In genomic region chr10:132961864-132962622, GRCh38 we compare ENCODE assay signal across 8 cellular contexts. TPM values are rescaled to one million over a fixed set of nuclear protein-coding genes. Genes with fewer than 3 reads are reported as not detected.
DNase-seq lines count a peak whose midpoint lies in the region; ATAC-seq and TF ChIP-seq lines count a peak whose summit lies in the region.

No MANE protein-coding gene starts in this region.

- H3K4me1 Mint-ChIP-seq in activated T-cell treated with anti-CD3 and anti-CD28 coated beads, Interleukin-2, amount 50 U/mL, for 72 hours (ENCODE audit: low read depth), result peaks cover 24% of the 10 kb centered on the region
- peaks cover 20 to 22% of the 10 kb centered on the region in 2 donors for H3K4me1 Mint-ChIP-seq in natural killer cell treated with Interleukin-12 subunit alpha and Interleukin-12 subunit beta and Interleukin-15 and Interleukin-18, amount 100 ng/mL, for 72 hours (ENCODE audit: low read depth in 2 of 2)
- H3K4me1 Mint-ChIP-seq in stimulated activated memory B cell treated with anti-CD40 and anti-IgM and Interleukin-4, amounts not matched to agents 10 μg/mL and 1 μg/mL and 100 μg/mL, for 72 hours, result peaks cover 21% of the 10 kb centered on the region

- peaks cover 0 to 1% of the 10 kb centered on the region in 2 donors for H3K9me3 Mint-ChIP-seq in activated T-cell treated with anti-CD3 and anti-CD28 coated beads, Interleukin-2, amount 50 U/mL, for 72 hours
- no peaks in the 10 kb centered on the region for H3K9me3 Mint-ChIP-seq in natural killer cell treated with Interleukin-12 subunit alpha and Interleukin-12 subunit beta and Interleukin-15 and Interleukin-18, amount 100 ng/mL, for 72 hours
- H3K9me3 Mint-ChIP-seq in stimulated activated memory B cell treated with anti-CD40 and anti-IgM and Interleukin-4, amounts not matched to agents 10 μg/mL and 1 μg/mL and 100 μg/mL, for 72 hours, result peaks cover 5% of the 10 kb centered on the region

- DNase-seq in DMS79 (lab: John Stamatoyannopoulos, UW) (peak; percentile 59), NCI-H1105 treated with DMSO at 0.1 percent for 48 hours (lab: John Stamatoyannopoulos, UW) (peak; percentile 40), fibroblast of pulmonary artery (ENCODE audit: low read depth) (peak; percentile 80), NCI-H146 (lab: John Stamatoyannopoulos, UW) (no peak)
- peak; percentile 81 to 82 for DNase-seq in activated T-cell treated with anti-CD3 and anti-CD28 coated beads, Interleukin-2, amount 50 U/mL, for 72 hours
- peak; percentile 83 for DNase-seq in natural killer cell treated with Interleukin-12 subunit alpha and Interleukin-12 subunit beta and Interleukin-15 and Interleukin-18, amount 100 ng/mL, for 72 hours (ENCODE audit: low spot score)

- peaks cover 4% of the 10 kb centered on the region in 2 donors for H3K36me3 Mint-ChIP-seq in activated T-cell treated with anti-CD3 and anti-CD28 coated beads, Interleukin-2, amount 50 U/mL, for 72 hours (ENCODE audit: insufficient read depth in 2 of 2)
- no peaks in the 10 kb centered on the region for H3K36me3 Mint-ChIP-seq in natural killer cell treated with Interleukin-12 subunit alpha and Interleukin-12 subunit beta and Interleukin-15 and Interleukin-18, amount 100 ng/mL, for 72 hours
- H3K36me3 Mint-ChIP-seq in stimulated activated memory B cell treated with anti-CD40 and anti-IgM and Interleukin-4, amounts not matched to agents 10 μg/mL and 1 μg/mL and 100 μg/mL, for 72 hours, result no peaks in the 10 kb centered on the region

- TF ChIP-seq CTCF in fibroblast of pulmonary artery (IDR thresholded peaks at IDR 0.05; ENCODE audit: low read length, missing control alignments), result no peak

- H3K27ac Mint-ChIP-seq in activated T-cell treated with anti-CD3 and anti-CD28 coated beads, Interleukin-2, amount 50 U/mL, for 72 hours, result peak overlapping the region; percentile 92
- H3K27ac Mint-ChIP-seq in natural killer cell treated with Interleukin-12 subunit alpha and Interleukin-12 subunit beta and Interleukin-15 and Interleukin-18, amount 100 ng/mL, for 72 hours, result peak overlapping the region; percentile 76 to 82
- peak overlapping the region; percentile 32 for H3K27ac Mint-ChIP-seq in stimulated activated memory B cell treated with anti-CD40 and anti-IgM and Interleukin-4, amounts not matched to agents 10 μg/mL and 1 μg/mL and 100 μg/mL, for 72 hours

- peak; percentile 74 for ATAC-seq in GM21619 (IDR thresholded peaks at IDR 0.05; ENCODE audit: unreplicated experiment)
- peak; percentile 75 to 85 for ATAC-seq in activated T-cell treated with anti-CD3 and anti-CD28 coated beads, Interleukin-2, amount 50 U/mL, for 72 hours (replicated peaks in 1 of 2)
- ATAC-seq in natural killer cell treated with Interleukin-12 subunit alpha and Interleukin-12 subunit beta and Interleukin-15 and Interleukin-18, amount 100 ng/mL, for 72 hours, result peak; percentile 74 to 84
- peak; percentile 68 for ATAC-seq in stimulated activated memory B cell treated with anti-CD40 and anti-IgM and Interleukin-4, amounts not matched to agents 10 μg/mL and 1 μg/mL and 100 μg/mL, for 72 hours

- peaks cover 36% of the 10 kb centered on the region for H3K27me3 Mint-ChIP-seq in activated T-cell treated with anti-CD3 and anti-CD28 coated beads, Interleukin-2, amount 50 U/mL, for 72 hours (ENCODE audit: low read depth)
- H3K27me3 Mint-ChIP-seq in natural killer cell treated with Interleukin-12 subunit alpha and Interleukin-12 subunit beta and Interleukin-15 and Interleukin-18, amount 100 ng/mL, for 72 hours, result peaks cover 14% of the 10 kb centered on the region in 2 donors
- peaks cover 55% of the 10 kb centered on the region for H3K27me3 Mint-ChIP-seq in stimulated activated memory B cell treated with anti-CD40 and anti-IgM and Interleukin-4, amounts not matched to agents 10 μg/mL and 1 μg/mL and 100 μg/mL, for 72 hours

- H3K4me3 ChIP-seq in fibroblast of pulmonary artery (replicated peaks; ENCODE audit: low read depth, low read length), result peak overlapping the region; percentile 60

- H3K4me3 Mint-ChIP-seq in activated T-cell treated with anti-CD3 and anti-CD28 coated beads, Interleukin-2, amount 50 U/mL, for 72 hours, result peak overlapping the region; percentile 88 to 96
- H3K4me3 Mint-ChIP-seq in natural killer cell treated with Interleukin-12 subunit alpha and Interleukin-12 subunit beta and Interleukin-15 and Interleukin-18, amount 100 ng/mL, for 72 hours, result peak overlapping the region; percentile 97
- H3K4me3 Mint-ChIP-seq in stimulated activated memory B cell treated with anti-CD40 and anti-IgM and Interleukin-4, amounts not matched to agents 10 μg/mL and 1 μg/mL and 100 μg/mL, for 72 hours, result peak overlapping the region; percentile 90

RNA-seq across cellular contexts. Expression of gene CFAP46, which starts 19.7 kb away (rescaled TPM):
- total RNA-seq in activated T-cell treated with anti-CD3 and anti-CD28 coated beads, Interleukin-2, amount 50 U/mL, for 72 hours, result under 1 TPM; 0.16 to 0.26 TPM
- under 1 TPM in 1 of 2 donors, not detected in 1; 0.19 TPM for total RNA-seq in natural killer cell treated with Interleukin-12 subunit alpha and Interleukin-12 subunit beta and Interleukin-15 and Interleukin-18, amount 100 ng/mL, for 72 hours

Comparison
In these comparisons a context has a peak if more than half of its experiments do, and no peak if none do; other contexts are left out.
1. H3K27ac Mint-ChIP-seq: peak in every context shown above with its lines; median percentile 92 in activated T-cell treated with anti-CD3 and anti-CD28 coated beads, Interleukin-2, amount 50 U/mL, for 72 hours; 79 in natural killer cell treated with Interleukin-12 subunit alpha and Interleukin-12 subunit beta and Interleukin-15 and Interleukin-18, amount 100 ng/mL, for 72 hours; 32 in stimulated activated memory B cell treated with anti-CD40 and anti-IgM and Interleukin-4, amounts not matched to agents 10 μg/mL and 1 μg/mL and 100 μg/mL, for 72 hours.